ENCODE assay signal across 8 cellular contexts in the genomic region with DNA sequence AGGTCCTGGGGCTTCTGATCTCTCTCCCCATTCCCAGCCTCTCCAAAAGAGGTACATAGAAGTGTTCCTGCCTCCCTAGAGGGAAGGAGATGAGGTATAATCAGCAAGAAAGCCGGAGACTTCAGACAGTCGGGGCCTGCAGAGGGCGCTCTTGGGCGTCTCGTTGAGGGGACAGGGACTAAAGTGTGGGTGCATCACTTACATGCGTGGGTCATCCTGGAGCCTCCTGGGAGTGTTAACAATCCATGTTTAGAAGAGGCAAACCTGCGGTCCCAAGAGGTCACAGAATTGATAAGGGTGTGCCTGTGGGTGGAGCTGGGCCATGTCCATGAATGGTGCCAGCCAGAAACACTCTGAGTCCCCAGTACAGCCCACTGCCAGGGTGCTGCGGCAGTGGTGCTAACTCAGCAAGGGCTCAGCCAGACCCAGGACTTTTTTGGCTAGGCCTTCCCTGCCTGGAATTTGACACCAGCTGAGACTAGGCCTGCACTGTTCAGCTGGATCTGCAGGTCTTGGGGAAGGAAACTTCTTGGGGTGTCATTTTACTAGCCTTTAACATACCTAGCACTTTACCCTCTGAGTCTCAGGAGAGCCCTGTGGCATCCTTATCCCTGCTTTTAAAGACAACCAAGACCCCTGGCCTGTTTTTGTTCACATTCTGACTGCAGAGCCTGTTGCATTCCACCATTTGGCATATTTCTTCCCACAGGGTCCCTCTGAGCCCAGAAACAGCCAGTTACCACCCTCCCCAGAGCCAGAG. TPM values are rescaled to one million over a fixed set of nuclear protein-coding genes. Genes with fewer than 3 reads are reported as not detected.
DNase-seq lines count a peak whose midpoint lies in the region; ATAC-seq and TF ChIP-seq lines count a peak whose summit lies in the region.

No MANE protein-coding gene starts in this region.

- peak; percentile 15; the same call in 1 of the 2 replicates for TF ChIP-seq RAD21 in Ishikawa (IDR thresholded peaks at IDR 0.05; ENCODE audit: low read depth)

- ATAC-seq in GM18520 (IDR thresholded peaks at IDR 0.05; ENCODE audit: unreplicated experiment) (no peak), GM19452 (IDR thresholded peaks at IDR 0.05; ENCODE audit: unreplicated experiment) (no peak)

- no peak for TF ChIP-seq EP300 in Ishikawa (IDR thresholded peaks at IDR 0.05; ENCODE audit: borderline replicate concordance)

- H3K4me3 ChIP-seq in fibroblast of mammary gland (ENCODE audit: control insufficient read depth, low read depth, low read length), result no peak overlapping the region

- peak; percentile 18 for DNase-seq in CD1c-positive myeloid dendritic cell (ENCODE audit: extremely low spot score)
- peak; percentile 74 for DNase-seq in activated CD8-positive, alpha-beta memory T cell treated with anti-CD3 and anti-CD28 coated beads for 24 hours
- DNase-seq in fibroblast of mammary gland (ENCODE audit: low read depth), result peak; percentile 30
- peak; percentile 68 for DNase-seq in stimulated activated CD4-positive, alpha-beta T cell treated with anti-CD3 and anti-CD28 coated beads, Interleukin-15, amount 100 ng/mL, for 24 hours
- DNase-seq in mucosa of gallbladder (ENCODE audit: low spot score), result no peak

- TF ChIP-seq CTCF in fibroblast of mammary gland (conservative IDR thresholded peaks at IDR 0.05; ENCODE audit: control insufficient read depth, insufficient read depth, low read depth, low read length), result peak; percentile 50

TF ChIP-seq in Ishikawa, 13 proteins besides CTCF, POLR2A, EP300 and RAD21:
- TF ChIP-seq NFIC (IDR thresholded peaks at IDR 0.05) (no peak), ZBTB7A (IDR thresholded peaks at IDR 0.05; ENCODE audit: low read depth) (no peak), TEAD4 (IDR thresholded peaks at IDR 0.05) (0 out of 2 replicates have a peak, but pooled peaks have one; percentile 41), FOXM1 (IDR thresholded peaks at IDR 0.05; ENCODE audit: borderline replicate concordance, low read depth) (no peak), TCF12 (IDR thresholded peaks at IDR 0.05; ENCODE audit: low read depth) (0 out of 2 replicates have a peak, but pooled peaks have one; percentile 30)
- TF ChIP-seq, protein P1, sequence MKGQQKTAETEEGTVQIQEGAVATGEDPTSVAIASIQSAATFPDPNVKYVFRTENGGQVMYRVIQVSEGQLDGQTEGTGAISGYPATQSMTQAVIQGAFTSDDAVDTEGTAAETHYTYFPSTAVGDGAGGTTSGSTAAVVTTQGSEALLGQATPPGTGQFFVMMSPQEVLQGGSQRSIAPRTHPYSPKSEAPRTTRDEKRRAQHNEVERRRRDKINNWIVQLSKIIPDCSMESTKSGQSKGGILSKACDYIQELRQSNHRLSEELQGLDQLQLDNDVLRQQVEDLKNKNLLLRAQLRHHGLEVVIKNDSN (IDR thresholded peaks at IDR 0.05), result no peak

RNA-seq across cellular contexts. Expression of a gene that starts 5.5 kb away (rescaled TPM):
- total RNA-seq in mucosa of gallbladder, result 27.4 TPM

RNA-seq across cellular contexts. Expression of a gene that starts 8.3 kb away (rescaled TPM):
- 0.37 TPM for total RNA-seq in mucosa of gallbladder

RNA-seq across cellular contexts. Expression of a gene that starts 17.8 kb away (rescaled TPM):
- total RNA-seq in mucosa of gallbladder, result 61.4 TPM

RNA-seq across cellular contexts. Expression of a gene that starts 41.5 kb away (rescaled TPM):
- 46.6 TPM for total RNA-seq in mucosa of gallbladder

RNA-seq across cellular contexts. Expression of a gene that starts 56.8 kb away (rescaled TPM):
- total RNA-seq in mucosa of gallbladder, result 55.4 TPM
